In genomic region chr14:50830044-50830931, GRCh38 we compare ENCODE assay signal across 8 cellular contexts. TPM values are rescaled to one million over a fixed set of nuclear protein-coding genes. Genes with fewer than 3 reads are reported as not detected.
DNase-seq lines count a peak whose midpoint lies in the region; ATAC-seq and TF ChIP-seq lines count a peak whose summit lies in the region.

No MANE protein-coding gene starts in this region.

- peak; percentile 29 for TF ChIP-seq EP300 in neural cell (conservative IDR thresholded peaks at IDR 0.05; ENCODE audit: poor library complexity, severe bottlenecking)

- H4K20me1 ChIP-seq in OCI-LY7 (ENCODE audit: insufficient read depth, low read length) (peaks cover 19% of the 10 kb centered on the region; the same call in 1 of the 2 replicates), neural cell (ENCODE audit: insufficient read depth) (no peaks in the 10 kb centered on the region)

- peak overlapping the region; percentile 76 for H3K4me3 ChIP-seq in BJ (ENCODE audit: low read depth, low read length)
- H3K4me3 ChIP-seq in OCI-LY7 (ENCODE audit: low read depth, low read length, poor library complexity, severe bottlenecking), result peak overlapping the region; percentile 71
- peak overlapping the region; percentile 81 for H3K4me3 ChIP-seq in fibroblast of the aortic adventitia (ENCODE audit: low read depth, low read length)
- peak overlapping the region; percentile 91 for H3K4me3 ChIP-seq in neural cell (ENCODE audit: low read length)

- intact Hi-C loops in OCI-LY7 (cut with micrococcal nuclease; ENCODE audit: unreplicated experiment), result loop anchor here (1.0 kb wide), 1 partner anchor 30 kb away; no protein-coding TSS in a partner anchor

- H3K4me2 ChIP-seq in OCI-LY7 (ENCODE audit: low read length) (peak overlapping the region; percentile 96), neural cell (ENCODE audit: low read length) (peak overlapping the region; percentile 79)

- peak overlapping the region; percentile 91 for H3K9ac ChIP-seq in neural cell (ENCODE audit: low read length)

- H3K27me3 ChIP-seq in BJ (ENCODE audit: control insufficient read depth, insufficient read depth, low read length), result no peaks in the 10 kb centered on the region
- no peaks in the 10 kb centered on the region for H3K27me3 ChIP-seq in neural cell (ENCODE audit: insufficient read depth, low read depth, low read length)

- no peak for TF ChIP-seq RAD21 in neural cell (conservative IDR thresholded peaks at IDR 0.05)

- BruUV-seq in OCI-LY7 (replicated peaks; lab: Mats Ljungman, UMichigan), result no TSS peak

- peaks cover 16% of the 10 kb centered on the region for H3F3A ChIP-seq in neural cell (ENCODE audit: insufficient read depth, low read length, poor library complexity, severe bottlenecking)

- H2AFZ ChIP-seq in OCI-LY7 (ENCODE audit: low read length) (peak overlapping the region; percentile 4; the same call in 1 of the 2 replicates), neural cell (ENCODE audit: low read depth, low read length) (peak overlapping the region; percentile 53)

- H3K9me2 ChIP-seq in OCI-LY7 (ENCODE audit: insufficient read depth, low read length) (no peaks in the 10 kb centered on the region), neural cell (ENCODE audit: insufficient read depth, low read length) (no peaks in the 10 kb centered on the region)

- DNase-seq in BJ (ENCODE audit: low read depth) (no peak), OCI-LY7 (ENCODE audit: low spot score) (peak; percentile 84), fibroblast of the aortic adventitia (ENCODE audit: low read depth) (peak; percentile 37), substantia nigra (lab: John Stamatoyannopoulos, UW) (peak in 45 of 49 donors; percentile 13 to 80 (median 62))
- DNase-seq in activated T-helper 1 cell treated with anti-CD3 and anti-CD28 coated beads, Interleukin-2, amount 50 U/mL, for 16 hours (ENCODE audit: low read depth in 1 of 2, low spot score in 1 of 2), result peak; percentile 30 to 40

- no peak for TF ChIP-seq CTCF in BJ (IDR thresholded peaks at IDR 0.05; ENCODE audit: insufficient read depth, low read depth, low read length)
- no peak for TF ChIP-seq CTCF in OCI-LY7 (conservative IDR thresholded peaks at IDR 0.05; ENCODE audit: low read length)
- TF ChIP-seq CTCF in fibroblast of the aortic adventitia (IDR thresholded peaks at IDR 0.05; ENCODE audit: insufficient read depth, low read length), result no peak
- no peak for TF ChIP-seq CTCF in neural cell (IDR thresholded peaks at IDR 0.05; ENCODE audit: poor library complexity, severe bottlenecking)

- H3K36me3 ChIP-seq in BJ (ENCODE audit: control insufficient read depth, insufficient read depth, low read length), result no peaks in the 10 kb centered on the region; the same call in 1 of the 2 replicates
- H3K36me3 ChIP-seq in OCI-LY7 (ENCODE audit: insufficient read depth, low read length), result peaks cover 30% of the 10 kb centered on the region
- no peaks in the 10 kb centered on the region for H3K36me3 ChIP-seq in neural cell (ENCODE audit: insufficient read depth, low read length)

- H3K4me1 ChIP-seq in OCI-LY7 (ENCODE audit: insufficient read depth, low read length, poor library complexity, severe bottlenecking), result peaks cover 66% of the 10 kb centered on the region

- peaks cover 49% of the 10 kb centered on the region for H3K79me2 ChIP-seq in OCI-LY7 (ENCODE audit: insufficient read depth, low read depth, low read length)
- peaks cover 32% of the 10 kb centered on the region for H3K79me2 ChIP-seq in neural cell (replicated peaks; ENCODE audit: insufficient read depth, low read length)

- H3K27ac ChIP-seq in OCI-LY7 (ENCODE audit: low read depth, low read length, poor library complexity, severe bottlenecking), result peak overlapping the region; percentile 74
- peak overlapping the region; percentile 87 for H3K27ac ChIP-seq in neural cell (ENCODE audit: low read length)
- H3K27ac ChIP-seq in substantia nigra (ENCODE audit: low read depth, low read length, poor library complexity, severe bottlenecking), result peak overlapping the region; percentile 66

- no peaks in the 10 kb centered on the region for H3K9me3 ChIP-seq in OCI-LY7 (ENCODE audit: low read length)
- no peaks in the 10 kb centered on the region for H3K9me3 ChIP-seq in neural cell (ENCODE audit: low read length)

- CTCF ChIA-PET in BJ (lab: Yijun Ruan, JAX) (interaction anchor here (1.0 to 2.9 kb wide), 5 partner anchors 11 to 231 kb away, joined by 3 to 9 read pairs (median 4); no protein-coding TSS in a partner anchor), OCI-LY7 (lab: Charles Lee; ENCODE audit: unreplicated experiment) (interaction anchor here (0.8 to 2.7 kb wide), 6 partner anchors 18 to 38 kb away, joined by 3 to 11 read pairs (median 4); no protein-coding TSS in a partner anchor)

- ATAC-seq in GM19324 (IDR thresholded peaks at IDR 0.05; ENCODE audit: low FRiP score, unreplicated experiment) (peak; percentile 43), HG03439 (IDR thresholded peaks at IDR 0.05; ENCODE audit: unreplicated experiment) (peak; percentile 34)

- POLR2A ChIA-PET in BJ (lab: Charles Lee) (interaction anchor here (0.6 kb wide), 2 partner anchors 65 to 270 kb away, joined by 3 to 4 read pairs; partner anchors contain the start of gene ATL1), OCI-LY7 (lab: Charles Lee) (interaction anchor here (0.6 to 18.3 kb wide), 15 partner anchors 9 to 304 kb away, joined by 3 to 404 read pairs (median 3); no protein-coding TSS in a partner anchor)

TF ChIP-seq in neural cell, 6 proteins besides CTCF, POLR2A, EP300 and RAD21:
- peak; percentile 36 for TF ChIP-seq POLR2AphosphoS5 (IDR thresholded peaks at IDR 0.05)
- no peak for TF ChIP-seq EZH2 (IDR thresholded peaks at IDR 0.05; ENCODE audit: borderline replicate concordance, insufficient read depth, low read length, poor library complexity, severe bottlenecking)
- TF ChIP-seq TAF1 (IDR thresholded peaks at IDR 0.05; ENCODE audit: low read depth), result peak; percentile 78
- no peak for TF ChIP-seq SMC3 (conservative IDR thresholded peaks at IDR 0.05; ENCODE audit: poor library complexity)
- peak; percentile 63 for TF ChIP-seq MXI1 (conservative IDR thresholded peaks at IDR 0.05; ENCODE audit: poor library complexity, severe bottlenecking)
- TF ChIP-seq REST (IDR thresholded peaks at IDR 0.05; ENCODE audit: borderline replicate concordance), result peak; percentile 87
TF ChIP-seq in neural cell: peak in this region for 4.

RNA-seq across cellular contexts. Expression of gene NIN, which starts 0.7 kb away (rescaled TPM):
- 11.4 and 11.8 TPM in 2 replicates for polyA plus RNA-seq in BJ (2011; rRNA removed)
- polyA minus RNA-seq in BJ (2011; rRNA and poly(A)+ RNA removed), result 10.9 and 31.6 TPM in 2 replicates
- 79.5 and 95.3 TPM in 2 replicates for total RNA-seq in OCI-LY7 (2014; rRNA removed; shearing (Covaris generic))
- total RNA-seq in OCI-LY7 (2022), result 157 and 189 TPM in 2 replicates
- total RNA-seq in fibroblast of the aortic adventitia (ENCODE audit: low replicate concordance), result 33.4 and 62.8 TPM in 2 replicates
- polyA plus RNA-seq in neural cell, result 34.1 and 47.6 TPM in 2 replicates
- polyA minus RNA-seq in neural cell, result 57.9 and 63.6 TPM in 2 replicates

RNA-seq across cellular contexts. Expression of gene ABHD12B, which starts 41.6 kb away (rescaled TPM):
- polyA plus RNA-seq in BJ (2011; rRNA removed) (not detected in 2 replicates), neural cell (not detected in 2 replicates)
- not detected in 2 replicates for polyA minus RNA-seq in BJ (2011; rRNA and poly(A)+ RNA removed)
- 9.0 and 10.7 TPM in 2 replicates for total RNA-seq in OCI-LY7 (2014; rRNA removed; shearing (Covaris generic))
- total RNA-seq in OCI-LY7 (2022) (6.8 and 13.1 TPM in 2 replicates), fibroblast of the aortic adventitia (ENCODE audit: low replicate concordance) (not detected in 2 replicates)
- polyA minus RNA-seq in neural cell, result not detected in 2 replicates
